11 cellular contexts compared by ENCODE assay signal in genomic region chr10:80195046-80195574, GRCh38. TPM values are rescaled to one million over a fixed set of nuclear protein-coding genes. Genes with fewer than 3 reads are reported as not detected.
A peak's percentile ranks its signal among the peaks of the same experiment; 100 is the strongest.
DNase-seq lines count a peak whose midpoint lies in the region; ATAC-seq and TF ChIP-seq lines count a peak whose summit lies in the region.
"Had no signal": no experiment of that assay in that cellular context is flagged by ENCODE, and none has a peak within 500 bp of the region (broad histone marks: within the 10 kb centered on the region; RNA-seq: fewer than 3 reads in every experiment).

No MANE protein-coding gene starts in this region.

- H3K9me3 Mint-ChIP-seq in CD4-positive, alpha-beta T cell: no peaks in the 10 kb centered on the region
- H3K9me3 Mint-ChIP-seq in natural killer cell treated with Interleukin-12 subunit alpha and Interleukin-12 subunit beta and Interleukin-15 and Interleukin-18, amount 100 ng/mL, for 72 hours: no peaks in the 10 kb centered on the region

- peak overlapping the region; percentile 7 for H3K27ac ChIP-seq in CD4-positive, alpha-beta T cell (ENCODE audit: low read depth, low read length)
- H3K27ac ChIP-seq in KMS-11 (peak overlapping the region; percentile 82), colonic mucosa (peak overlapping the region; percentile 89)

- intact Hi-C loops in CD4-positive, alpha-beta T cell (cut with DNase I, micrococcal nuclease): no loop called here
- intact Hi-C loops in colonic mucosa (cut with DNase I): no loop called here
- intact Hi-C loops in sciatic nerve (cut with DNase I): no loop called here

- H4K20me1 ChIP-seq in KMS-11 (ENCODE audit: insufficient read depth): no peaks in the 10 kb centered on the region

- POLR2A ChIA-PET in CD4-positive, alpha-beta T cell (lab: Charles Lee): interaction anchor here (0.9 to 1.8 kb wide), 2 partner anchors 10 to 13 kb away, joined by 3 to 7 read pairs; partner anchors contain the start of gene ANXA11

- no peak for DNase-seq in CD4-positive, alpha-beta T cell
- no peak for DNase-seq in colonic mucosa
- DNase-seq in natural killer cell treated with Interleukin-12 subunit alpha and Interleukin-12 subunit beta and Interleukin-15 and Interleukin-18, amount 100 ng/mL, for 72 hours (ENCODE audit: low spot score): no peak
- no peak for DNase-seq in sciatic nerve (ENCODE audit: low spot score)
- DNase-seq: glutamatergic neuron, NCI-H226, SIG-M5 had no signal

- H3K79me2 ChIP-seq in KMS-11 (ENCODE audit: insufficient read depth, low read depth): peaks cover 56% of the 10 kb centered on the region; the same call in 1 of the 2 replicates

- H3K4me2 ChIP-seq in KMS-11: peak overlapping the region; percentile 73; the same call in 1 of the 2 replicates

- H3K36me3 ChIP-seq in KMS-11 (ENCODE audit: insufficient read depth) (no peaks in the 10 kb centered on the region), colonic mucosa (no peaks in the 10 kb centered on the region)

- peak overlapping the region; percentile 94 for H3K27ac Mint-ChIP-seq in CD4-positive, alpha-beta T cell
- peak overlapping the region; percentile 81 to 89 for H3K27ac Mint-ChIP-seq in natural killer cell treated with Interleukin-12 subunit alpha and Interleukin-12 subunit beta and Interleukin-15 and Interleukin-18, amount 100 ng/mL, for 72 hours

- no peaks in the 10 kb centered on the region for H3K27me3 ChIP-seq in CD4-positive, alpha-beta T cell (ENCODE audit: control insufficient read depth, insufficient read depth, low read length)
- H3K27me3 ChIP-seq in KMS-11 (ENCODE audit: insufficient read depth, low read depth) (no peaks in the 10 kb centered on the region), colonic mucosa (no peaks in the 10 kb centered on the region)

- no peaks in the 10 kb centered on the region for H3K9me3 ChIP-seq in CD4-positive, alpha-beta T cell (ENCODE audit: control insufficient read depth, low read length)
- H3K9me3 ChIP-seq in colonic mucosa: no peaks in the 10 kb centered on the region

- H2AFZ ChIP-seq in KMS-11 (ENCODE audit: low read depth): no peak overlapping the region

- H3K4me3 Mint-ChIP-seq in CD4-positive, alpha-beta T cell: no peak overlapping the region
- H3K4me3 Mint-ChIP-seq in natural killer cell treated with Interleukin-12 subunit alpha and Interleukin-12 subunit beta and Interleukin-15 and Interleukin-18, amount 100 ng/mL, for 72 hours: peak overlapping the region; percentile 71

- H3K4me1 Mint-ChIP-seq in CD4-positive, alpha-beta T cell (ENCODE audit: low read depth): peaks cover 76% of the 10 kb centered on the region
- peaks cover 45 to 47% of the 10 kb centered on the region in 2 donors for H3K4me1 Mint-ChIP-seq in natural killer cell treated with Interleukin-12 subunit alpha and Interleukin-12 subunit beta and Interleukin-15 and Interleukin-18, amount 100 ng/mL, for 72 hours (ENCODE audit: low read depth in 2 of 2)

- TF ChIP-seq CTCF in CD4-positive, alpha-beta T cell (IDR thresholded peaks at IDR 0.05): no peak
- TF ChIP-seq CTCF in KMS-11 (conservative IDR thresholded peaks at IDR 0.05; ENCODE audit: low read depth, low read length): no peak
- no peak for TF ChIP-seq CTCF in colonic mucosa (IDR thresholded peaks at IDR 0.05)

- no peak overlapping the region; the same call in 1 of the 2 replicates for H3K9ac ChIP-seq in KMS-11
- H3K9ac ChIP-seq in colonic mucosa (ENCODE audit: low read depth in 2 of 2, low read length in 2 of 2): peak overlapping the region; percentile 24 to 48

- CTCF ChIA-PET in CD4-positive, alpha-beta T cell (lab: Charles Lee): interaction anchor here (1.0 to 1.6 kb wide), 2 partner anchors 9 to 10 kb away, joined by 3 read pairs; partner anchors contain the start of gene ANXA11

- peaks cover 43% of the 10 kb centered on the region for H3K4me1 ChIP-seq in KMS-11 (ENCODE audit: low read depth, poor library complexity, severe bottlenecking)
- peaks cover 58% of the 10 kb centered on the region for H3K4me1 ChIP-seq in colonic mucosa

- ATAC-seq in CD4-positive, alpha-beta T cell (ENCODE audit: poor library complexity): no peak
- ATAC-seq in natural killer cell treated with Interleukin-12 subunit alpha and Interleukin-12 subunit beta and Interleukin-15 and Interleukin-18, amount 100 ng/mL, for 72 hours: no peak
- ATAC-seq in HG03045 (IDR thresholded peaks at IDR 0.05; ENCODE audit: unreplicated experiment) (no peak), HG03439 (IDR thresholded peaks at IDR 0.05; ENCODE audit: unreplicated experiment) (no peak), HG03095 (IDR thresholded peaks at IDR 0.05; ENCODE audit: unreplicated experiment) (no peak), sciatic nerve (no peak)

- no peaks in the 10 kb centered on the region for H3K27me3 Mint-ChIP-seq in CD4-positive, alpha-beta T cell
- H3K27me3 Mint-ChIP-seq in natural killer cell treated with Interleukin-12 subunit alpha and Interleukin-12 subunit beta and Interleukin-15 and Interleukin-18, amount 100 ng/mL, for 72 hours: no peaks in the 10 kb centered on the region

- no peak overlapping the region for H3K4me3 ChIP-seq in KMS-11 (IDR thresholded peaks at IDR 0.05; ENCODE audit: insufficient read depth, low read depth, low read length)
- H3K4me3 ChIP-seq in colonic mucosa: no peak overlapping the region

- H3K36me3 Mint-ChIP-seq in CD4-positive, alpha-beta T cell (ENCODE audit: low read depth): peaks cover 42% of the 10 kb centered on the region
- peaks cover 13% of the 10 kb centered on the region for H3K36me3 Mint-ChIP-seq in natural killer cell treated with Interleukin-12 subunit alpha and Interleukin-12 subunit beta and Interleukin-15 and Interleukin-18, amount 100 ng/mL, for 72 hours

RNA-seq across cellular contexts. Expression of gene ANXA11, which starts 10.2 kb away (rescaled TPM):
- 100 to 1,000 TPM; 153 to 159 TPM for total RNA-seq in CD4-positive, alpha-beta T cell
- total RNA-seq in colonic mucosa (100 to 1,000 TPM; 271 to 353 TPM), sciatic nerve (205 TPM)
- 100 to 1,000 TPM; 134 to 166 TPM for total RNA-seq in natural killer cell treated with Interleukin-12 subunit alpha and Interleukin-12 subunit beta and Interleukin-15 and Interleukin-18, amount 100 ng/mL, for 72 hours

Comparison
In these comparisons a context has a peak if more than half of its experiments do, and no peak if none do; other contexts are left out.
1. H3K27ac ChIP-seq: peak in every context shown above with its lines; median percentile 89 in colonic mucosa; 82 in KMS-11; 7 in CD4-positive, alpha-beta T cell.